Comparison of ENCODE assay signal across 9 cellular contexts in genomic region chr6:149925253-149925973, GRCh38. TPM values are rescaled to one million over a fixed set of nuclear protein-coding genes. Genes with fewer than 3 reads are reported as not detected.
A peak's percentile ranks its signal among the peaks of the same experiment; 100 is the strongest.
DNase-seq lines count a peak whose midpoint lies in the region; ATAC-seq and TF ChIP-seq lines count a peak whose summit lies in the region.
"Had no signal": no experiment of that assay in that cellular context is flagged by ENCODE, and none has a peak within 500 bp of the region (broad histone marks: within the 10 kb centered on the region; RNA-seq: fewer than 3 reads in every experiment).

No MANE protein-coding gene starts in this region.

- no peak for ATAC-seq in activated T-cell treated with anti-CD3 and anti-CD28 coated beads, Interleukin-2, amount 50 U/mL, for 72 hours (replicated peaks in 1 of 2)

- H3K9me3 Mint-ChIP-seq in activated T-cell treated with anti-CD3 and anti-CD28 coated beads, Interleukin-2, amount 50 U/mL, for 72 hours = no peaks in the 10 kb centered on the region

- H3K27me3 ChIP-seq in iPS-15b (ENCODE audit: control insufficient read depth, insufficient read depth, low read length) (peaks cover 78% of the 10 kb centered on the region), spleen (replicated peaks in 1 of 7) (peaks cover 0 to 98% (median 39%) of the 10 kb centered on the region in 7 donors)

- no peaks in the 10 kb centered on the region for H3K36me3 ChIP-seq in iPS-15b (ENCODE audit: control insufficient read depth, insufficient read depth, low read length)
- H3K36me3 ChIP-seq in spleen = no peaks in the 10 kb centered on the region

- H3K4me3 ChIP-seq in iPS-15b (ENCODE audit: low read depth, low read length) (peak overlapping the region; percentile 71), spleen (peak overlapping the region; percentile 17 to 64 (median 34))

- TF ChIP-seq CTCF in spleen (IDR thresholded peaks at IDR 0.05 in 8 of 11, conservative IDR thresholded peaks at IDR 0.05 in 3 of 11) = no peak

- H3K4me1 Mint-ChIP-seq in activated T-cell treated with anti-CD3 and anti-CD28 coated beads, Interleukin-2, amount 50 U/mL, for 72 hours (ENCODE audit: low read depth) = peaks cover 34% of the 10 kb centered on the region

- H3K27me3 Mint-ChIP-seq in activated T-cell treated with anti-CD3 and anti-CD28 coated beads, Interleukin-2, amount 50 U/mL, for 72 hours (ENCODE audit: low read depth) = peaks cover 95% of the 10 kb centered on the region

- peak in 2 of 3 experiments; percentile 57 to 67 for DNase-seq in NCI-H1417 (lab: John Stamatoyannopoulos, UW)
- no peak for DNase-seq in NCI-H1417 treated with DMSO at 0.1 percent for 48 hours (lab: John Stamatoyannopoulos, UW)
- no peak for DNase-seq in activated T-cell treated with anti-CD3 and anti-CD28 coated beads, Interleukin-2, amount 50 U/mL, for 72 hours
- DNase-seq in spleen = peak; percentile 82
- DNase-seq in central memory CD4-positive, alpha-beta T cell = no peak
- DNase-seq in NCI-H1105 (lab: John Stamatoyannopoulos, UW) = no peak
- no peak for DNase-seq in stimulated activated CD4-positive, alpha-beta T cell treated with anti-CD3 and anti-CD28 coated beads, Interleukin-1b, Interleukin-23, amount 100 ng/mL, for 48 hours

- H3K9ac ChIP-seq in iPS-15b (ENCODE audit: low read depth, low read length) = no peak overlapping the region

- intact Hi-C loops in spleen (cut with DNase I; ENCODE audit: low total_unique reads) = no loop called here

- no peak for TF ChIP-seq POLR2A in spleen (IDR thresholded peaks at IDR 0.05)

- no peaks in the 10 kb centered on the region for H3K36me3 Mint-ChIP-seq in activated T-cell treated with anti-CD3 and anti-CD28 coated beads, Interleukin-2, amount 50 U/mL, for 72 hours (ENCODE audit: insufficient read depth in 2 of 2)

- peak overlapping the region; percentile 49 to 76 for H3K4me3 Mint-ChIP-seq in activated T-cell treated with anti-CD3 and anti-CD28 coated beads, Interleukin-2, amount 50 U/mL, for 72 hours

- peak overlapping the region in 3 of 8 donors; percentile 4 to 40 (median 15) for H3K27ac ChIP-seq in spleen

- H3K4me1 ChIP-seq in iPS-15b (ENCODE audit: control insufficient read depth, insufficient read depth, low read length) (no peaks in the 10 kb centered on the region), spleen (peaks cover 0 to 35% (median 29%) of the 10 kb centered on the region in 6 donors)

- 11 to 28% (median 13%) methylated on average over 9 to 34 of the region's 34 CpGs for WGBS in spleen, 5 donors

- no peak overlapping the region for H3K27ac Mint-ChIP-seq in activated T-cell treated with anti-CD3 and anti-CD28 coated beads, Interleukin-2, amount 50 U/mL, for 72 hours

- no peaks in the 10 kb centered on the region for H3K9me3 ChIP-seq in iPS-15b (ENCODE audit: control insufficient read depth, insufficient read depth, low read length)
- H3K9me3 ChIP-seq in spleen = no peaks in the 10 kb centered on the region

RNA-seq across cellular contexts. Expression of gene RAET1G, which starts 2.5 kb away (rescaled TPM):
- not detected for total RNA-seq in activated T-cell treated with anti-CD3 and anti-CD28 coated beads, Interleukin-2, amount 50 U/mL, for 72 hours
- total RNA-seq in spleen = 1 to 10 TPM in 1 of 7 donors, not detected in 6; 1.2 TPM
- polyA plus RNA-seq in spleen = under 1 TPM in 1 of 3 donors, not detected in 2; 0.09 TPM
- total RNA-seq: myocyte had no signal

RNA-seq across cellular contexts. Expression of gene ULBP2, which starts 16.4 kb away (rescaled TPM):
- 1 to 10 TPM in 1 of 2 donors, under 1 TPM in 1; 1.00 to 1.5 TPM for total RNA-seq in activated T-cell treated with anti-CD3 and anti-CD28 coated beads, Interleukin-2, amount 50 U/mL, for 72 hours
- total RNA-seq in spleen = not detected
- polyA plus RNA-seq in spleen = under 1 TPM; 0.10 to 0.30 (median 0.20) TPM

RNA-seq across cellular contexts. Expression of gene RAET1E, which starts 27.5 kb away (rescaled TPM):
- not detected for total RNA-seq in activated T-cell treated with anti-CD3 and anti-CD28 coated beads, Interleukin-2, amount 50 U/mL, for 72 hours
- 1 to 10 TPM in 6 of 7 donors, under 1 TPM in 1; 0.94 to 3.4 (median 2.0) TPM for total RNA-seq in spleen
- polyA plus RNA-seq in spleen = under 1 TPM; 0.04 to 0.80 (median 0.23) TPM

RNA-seq across cellular contexts. Expression of gene ULBP1, which starts 38.3 kb away (rescaled TPM):
- total RNA-seq in activated T-cell treated with anti-CD3 and anti-CD28 coated beads, Interleukin-2, amount 50 U/mL, for 72 hours = 10 to 100 TPM in 1 of 2 donors, 1 to 10 TPM in 1; 9.4 to 12.4 TPM
- under 1 TPM in 2 of 7 donors, not detected in 5; 0.23 to 0.34 TPM for total RNA-seq in spleen
- polyA plus RNA-seq in spleen = under 1 TPM in 2 of 3 donors, not detected in 1; 0.03 to 0.08 TPM

Comparison
In these comparisons a context has a peak if more than half of its experiments do, and no peak if none do; other contexts are left out.
1. DNase-seq: peak in NCI-H1417 (2 of 3) and spleen (single experiment); none in NCI-H1417 treated with DMSO at 0.1 percent for 48 hours (single experiment), activated T-cell treated with anti-CD3 and anti-CD28 coated beads, Interleukin-2, amount 50 U/mL, for 72 hours (0 of 2), central memory CD4-positive, alpha-beta T cell (single experiment), NCI-H1105 (single experiment) and stimulated activated CD4-positive, alpha-beta T cell treated with anti-CD3 and anti-CD28 coated beads, Interleukin-1b, Interleukin-23, amount 100 ng/mL, for 48 hours (single experiment).